8 cellular contexts compared by ENCODE assay signal in genomic region chr11:119085523-119085878, GRCh38. TPM values are rescaled to one million over a fixed set of nuclear protein-coding genes. Genes with fewer than 3 reads are reported as not detected.
DNase-seq lines count a peak whose midpoint lies in the region; ATAC-seq and TF ChIP-seq lines count a peak whose summit lies in the region.

No MANE protein-coding gene starts in this region.

- H2AFZ ChIP-seq in SK-N-SH (ENCODE audit: low read depth), result peak overlapping the region; percentile 50

- peaks cover 45% of the 10 kb centered on the region for H3K4me1 Mint-ChIP-seq in neural crest cell

- DNase-seq in SK-N-SH (peak; percentile 41), neural crest cell (ENCODE audit: low read depth, low spot score) (no peak), CD1c-positive myeloid dendritic cell (ENCODE audit: extremely low spot score) (no peak)
- DNase-seq in effector memory CD4-positive, alpha-beta T cell, result no peak

- peaks cover 30% of the 10 kb centered on the region for H3F3A ChIP-seq in SK-N-SH (replicated peaks; ENCODE audit: insufficient read depth)

- no peaks in the 10 kb centered on the region for H3K27me3 Mint-ChIP-seq in neural crest cell (ENCODE audit: low read depth)

- no peaks in the 10 kb centered on the region for H3K9me2 ChIP-seq in SK-N-SH

- no peak for TF ChIP-seq EP300 in SK-N-SH (IDR thresholded peaks at IDR 0.05; ENCODE audit: borderline replicate concordance in 1 of 2, low read depth in 1 of 2, low read length in 1 of 2)

- CTCF ChIA-PET in SK-N-SH (lab: Yijun Ruan, JAX), result interaction anchor here (0.7 to 2.4 kb wide), 10 partner anchors 8 to 255 kb away, joined by 3 to 8 read pairs (median 4); partner anchors contain the start of gene C2CD2L

- peak; percentile 6 for ATAC-seq in GM21786 (IDR thresholded peaks at IDR 0.05; ENCODE audit: unreplicated experiment)
- no peak for ATAC-seq in GM19023 (IDR thresholded peaks at IDR 0.05; ENCODE audit: unreplicated experiment)
- no peak for ATAC-seq in HG03457 (IDR thresholded peaks at IDR 0.05; ENCODE audit: unreplicated experiment)

- H3K9ac ChIP-seq in BLaER1 (peak overlapping the region; percentile 86), SK-N-SH (peak overlapping the region; percentile 82)

- WGBS in SK-N-SH (ENCODE audit: low lambda C conversion rate), result 5% methylated on average over 2 of the region's 10 CpGs

- H4K20me1 ChIP-seq in BLaER1 (no peaks in the 10 kb centered on the region), SK-N-SH (ENCODE audit: insufficient read depth) (no peaks in the 10 kb centered on the region)

- H3K79me2 ChIP-seq in SK-N-SH (ENCODE audit: insufficient read depth), result peaks cover 18% of the 10 kb centered on the region

- peak overlapping the region; percentile 96 for H3K27ac Mint-ChIP-seq in neural crest cell (ENCODE audit: unreplicated experiment)

- no peaks in the 10 kb centered on the region for H3K9me3 Mint-ChIP-seq in neural crest cell

- no peaks in the 10 kb centered on the region for H3K9me3 ChIP-seq in BLaER1
- H3K9me3 ChIP-seq in SK-N-SH, result no peaks in the 10 kb centered on the region
- no peaks in the 10 kb centered on the region for H3K9me3 ChIP-seq in effector memory CD4-positive, alpha-beta T cell (ENCODE audit: control insufficient read depth, low read length)

- peak overlapping the region; percentile 97 for H3K4me2 ChIP-seq in BLaER1
- H3K4me2 ChIP-seq in SK-N-SH, result peak overlapping the region; percentile 93

- H3K4me3 ChIP-seq in BLaER1 (peak overlapping the region; percentile 75), SK-N-SH (ENCODE audit: low read depth in 2 of 2, low read length in 1 of 2) (peak overlapping the region; percentile 78 to 82)
- H3K4me3 ChIP-seq in effector memory CD4-positive, alpha-beta T cell (ENCODE audit: insufficient read depth, low read depth, low read length, poor library complexity, severe bottlenecking), result peak overlapping the region; percentile 64

- H3K27ac ChIP-seq in BLaER1 (peak overlapping the region; percentile 83), SK-N-SH (ENCODE audit: low read depth in 2 of 2, low read length in 1 of 2) (peak overlapping the region; percentile 80 to 90; a peak in 3 of 4 replicates)
- H3K27ac ChIP-seq in effector memory CD4-positive, alpha-beta T cell (ENCODE audit: insufficient read depth, low read length, poor library complexity, severe bottlenecking), result peak overlapping the region; percentile 68

- no peak for TF ChIP-seq RAD21 in SK-N-SH (IDR thresholded peaks at IDR 0.05; ENCODE audit: low read length)

- POLR2A ChIA-PET in SK-N-SH (lab: Yijun Ruan, JAX), result interaction anchor here (0.5 to 3.2 kb wide), 10 partner anchors 9 to 238 kb away, joined by 3 to 31 read pairs (median 5); partner anchors contain the start of genes C2CD2L, DPAGT1 and VPS11

- TF ChIP-seq CTCF in SK-N-SH (IDR thresholded peaks at IDR 0.05) (no peak), neural crest cell (conservative IDR thresholded peaks at IDR 0.05) (no peak)

- H3K36me3 Mint-ChIP-seq in neural crest cell (ENCODE audit: low read depth), result peaks cover 1% of the 10 kb centered on the region

- H3K4me1 ChIP-seq in BLaER1, result peaks cover 39% of the 10 kb centered on the region
- H3K4me1 ChIP-seq in SK-N-SH (ENCODE audit: control insufficient read depth in 1 of 2, insufficient read depth in 2 of 2, low read depth in 1 of 2, low read length in 1 of 2), result peaks cover 7 to 13% of the 10 kb centered on the region in 2 experiments; a peak in 2 of 4 replicates
- peaks cover 6% of the 10 kb centered on the region for H3K4me1 ChIP-seq in effector memory CD4-positive, alpha-beta T cell (ENCODE audit: control insufficient read depth, insufficient read depth, low read length, poor library complexity, severe bottlenecking)

- H3K27me3 ChIP-seq in BLaER1 (no peaks in the 10 kb centered on the region), SK-N-SH (ENCODE audit: insufficient read depth) (no peaks in the 10 kb centered on the region)
- H3K27me3 ChIP-seq in effector memory CD4-positive, alpha-beta T cell (replicated peaks; ENCODE audit: control insufficient read depth, insufficient read depth, low read length, poor library complexity, severe bottlenecking), result no peaks in the 10 kb centered on the region

- peak overlapping the region; percentile 100 for H3K4me3 Mint-ChIP-seq in neural crest cell

- H3K36me3 ChIP-seq in BLaER1, result peaks cover 23% of the 10 kb centered on the region
- H3K36me3 ChIP-seq in SK-N-SH (replicated peaks in 1 of 2; ENCODE audit: control insufficient read depth in 1 of 2, insufficient read depth in 2 of 2, low read length in 1 of 2), result peaks cover 10 to 33% of the 10 kb centered on the region in 2 experiments
- peaks cover 20% of the 10 kb centered on the region for H3K36me3 ChIP-seq in effector memory CD4-positive, alpha-beta T cell (ENCODE audit: control insufficient read depth, insufficient read depth, low read length)

TF ChIP-seq in SK-N-SH, 30 proteins besides CTCF, POLR2A, EP300 and RAD21:
- TF ChIP-seq TCF12 (IDR thresholded peaks at IDR 0.05) (no peak), EZH2phosphoT487 (IDR thresholded peaks at IDR 0.05; ENCODE audit: borderline replicate concordance, low read depth) (no peak), FOSL2 (IDR thresholded peaks at IDR 0.05; ENCODE audit: borderline replicate concordance, low read depth) (no peak), USF1 (IDR thresholded peaks at IDR 0.05; ENCODE audit: borderline replicate concordance, low read depth) (no peak), YY1 (IDR thresholded peaks at IDR 0.05; ENCODE audit: low read depth) (no peak), NFIC (IDR thresholded peaks at IDR 0.05; ENCODE audit: borderline replicate concordance) (no peak), FOXM1 (IDR thresholded peaks at IDR 0.05; ENCODE audit: low read depth) (no peak), GATA2 (CRISPR knock-in tag; IDR thresholded peaks at IDR 0.05) (no peak), RFX5 (IDR thresholded peaks at IDR 0.05; ENCODE audit: low read length) (no peak), CHD2 (IDR thresholded peaks at IDR 0.05; ENCODE audit: low read length, partially characterized antibody) (no peak), NRF1 (IDR thresholded peaks at IDR 0.05; ENCODE audit: low read depth, low read length) (no peak)

RNA-seq across cellular contexts. Expression of gene HMBS, which starts 0.8 kb away (rescaled TPM):
- polyA plus RNA-seq in SK-N-SH (2012; rRNA removed), result 69.4 and 77.4 TPM in 2 replicates
- 38.8 and 60.3 TPM in 2 replicates for polyA plus RNA-seq in SK-N-SH (2012; cell fraction: cytosol; rRNA removed)
- 116 and 126 TPM in 2 replicates for polyA plus RNA-seq in SK-N-SH (2012; cell fraction: nucleus; rRNA removed)
- total RNA-seq in neural crest cell, result 55.5 and 58.4 TPM in 2 replicates

RNA-seq across cellular contexts. Expression of gene DPAGT1, which starts 16.2 kb away (rescaled TPM):
- 99.5 and 128 TPM in 2 replicates for polyA plus RNA-seq in SK-N-SH (2012; rRNA removed)
- polyA plus RNA-seq in SK-N-SH (2012; cell fraction: cytosol; rRNA removed), result 68.0 and 70.3 TPM in 2 replicates
- polyA plus RNA-seq in SK-N-SH (2012; cell fraction: nucleus; rRNA removed), result 182 and 268 TPM in 2 replicates
- total RNA-seq in neural crest cell, result 48.8 and 49.5 TPM in 2 replicates

RNA-seq across cellular contexts. Expression of gene VPS11, which starts 17.9 kb away (rescaled TPM):
- polyA plus RNA-seq in SK-N-SH (2012; rRNA removed), result 13.8 and 14.8 TPM in 2 replicates
- polyA plus RNA-seq in SK-N-SH (2012; cell fraction: cytosol; rRNA removed), result 8.9 and 11.4 TPM in 2 replicates
- polyA plus RNA-seq in SK-N-SH (2012; cell fraction: nucleus; rRNA removed), result 39.6 and 51.2 TPM in 2 replicates
- 30.6 and 35.4 TPM in 2 replicates for total RNA-seq in neural crest cell

RNA-seq across cellular contexts. Expression of gene C2CD2L, which starts 21.6 kb away (rescaled TPM):
- 7.6 and 8.6 TPM in 2 replicates for polyA plus RNA-seq in SK-N-SH (2012; rRNA removed)
- 3.5 and 5.3 TPM in 2 replicates for polyA plus RNA-seq in SK-N-SH (2012; cell fraction: cytosol; rRNA removed)
- polyA plus RNA-seq in SK-N-SH (2012; cell fraction: nucleus; rRNA removed), result 27.1 and 27.9 TPM in 2 replicates
- total RNA-seq in neural crest cell, result 9.8 and 10.0 TPM in 2 replicates

RNA-seq across cellular contexts. Expression of gene HYOU1, which starts 28.5 kb away (rescaled TPM):
- 90.8 and 105 TPM in 2 replicates for polyA plus RNA-seq in SK-N-SH (2012; rRNA removed)
- 64.8 and 77.2 TPM in 2 replicates for polyA plus RNA-seq in SK-N-SH (2012; cell fraction: cytosol; rRNA removed)
- polyA plus RNA-seq in SK-N-SH (2012; cell fraction: nucleus; rRNA removed), result 99.7 and 113 TPM in 2 replicates
- 199 and 204 TPM in 2 replicates for total RNA-seq in neural crest cell
